Comparison of ENCODE assay signal across 1 cellular context in genomic region chr9:124110307-124110915, GRCh38.
TF ChIP-seq lines count a peak whose summit lies in the region.

No MANE protein-coding gene starts in this region.

TF ChIP-seq in HepG2, 621 proteins besides CTCF, POLR2A, EP300 and RAD21 (continued from another document and continues in another):
- TF ChIP-seq SMYD3 (CRISPR knock-in tag; IDR thresholded peaks at IDR 0.05) (peak; percentile 100), ZNF253 (CRISPR knock-in tag; IDR thresholded peaks at IDR 0.05; ENCODE audit: borderline replicate concordance) (peak; percentile 99), MYNN (CRISPR knock-in tag; IDR thresholded peaks at IDR 0.05; ENCODE audit: low read depth) (peak; percentile 99), ZNF558 (CRISPR knock-in tag; IDR thresholded peaks at IDR 0.05; ENCODE audit: borderline replicate concordance) (peak; percentile 100), ZNF510 (CRISPR knock-in tag; IDR thresholded peaks at IDR 0.05; ENCODE audit: low read depth) (peak; percentile 99), ZBTB7A (CRISPR knock-in tag; IDR thresholded peaks at IDR 0.05) (peak; percentile 99), MAFG (CRISPR knock-in tag; IDR thresholded peaks at IDR 0.05) (peak; percentile 89), REPIN1 (CRISPR knock-in tag; IDR thresholded peaks at IDR 0.05; ENCODE audit: borderline replicate concordance, low read depth) (peak; percentile 99), CREB3 (CRISPR knock-in tag; IDR thresholded peaks at IDR 0.05) (peak; percentile 100), HHEX (CRISPR knock-in tag; IDR thresholded peaks at IDR 0.05) (peak; percentile 92), POLR2G (IDR thresholded peaks at IDR 0.05; ENCODE audit: low read depth, low read length) (no peak), BORCS8-MEF2B (CRISPR knock-in tag; IDR thresholded peaks at IDR 0.05) (peak; percentile 100), TAF1 (CRISPR knock-in tag; IDR thresholded peaks at IDR 0.05) (peak; percentile 89), RXRA (CRISPR knock-in tag; IDR thresholded peaks at IDR 0.05) (peak; percentile 89), POGK (CRISPR knock-in tag; conservative IDR thresholded peaks at IDR 0.05) (peak; percentile 98), RBM22 (optimal IDR thresholded peaks at IDR 0.05; ENCODE audit: low read length) (no peak), MLXIP (CRISPR knock-in tag; IDR thresholded peaks at IDR 0.05; ENCODE audit: borderline replicate concordance) (peak; percentile 99), PCBP2 (optimal IDR thresholded peaks at IDR 0.05; ENCODE audit: low read depth, low read length, poor library complexity, severe bottlenecking) (no peak), NFYC (CRISPR knock-in tag; IDR thresholded peaks at IDR 0.05) (peak; percentile 77), ZNF326 (CRISPR knock-in tag; IDR thresholded peaks at IDR 0.05; ENCODE audit: borderline replicate concordance) (peak; percentile 99), ZNF766 (CRISPR knock-in tag; IDR thresholded peaks at IDR 0.05; ENCODE audit: borderline replicate concordance) (peak; percentile 100), ZNF501 (CRISPR knock-in tag; IDR thresholded peaks at IDR 0.05) (peak; percentile 96), DPF2 (CRISPR knock-in tag; IDR thresholded peaks at IDR 0.05; ENCODE audit: borderline replicate concordance, low read depth) (no peak), MBD4 (IDR thresholded peaks at IDR 0.05; ENCODE audit: borderline replicate concordance, low read length) (no peak), ZNF552 (CRISPR knock-in tag; IDR thresholded peaks at IDR 0.05; ENCODE audit: borderline replicate concordance) (peak; percentile 99), IKZF1 (IDR thresholded peaks at IDR 0.05) (no peak), SOX13 (IDR thresholded peaks at IDR 0.05) (no peak), SOX13 (CRISPR knock-in tag; conservative IDR thresholded peaks at IDR 0.05 in 1 of 2, IDR thresholded peaks at IDR 0.05 in 1 of 2) (peak in 1 of 2 experiments; percentile 94; a peak in 2 of 4 replicates), CREM (IDR thresholded peaks at IDR 0.05) (no peak), CREM (CRISPR knock-in tag; IDR thresholded peaks at IDR 0.05) (peak; percentile 74; the same call in 1 of the 2 replicates), ZNF597 (CRISPR knock-in tag; IDR thresholded peaks at IDR 0.05) (no peak), SRY (CRISPR knock-in tag; IDR thresholded peaks at IDR 0.05) (peak; percentile 100), ZNF547 (CRISPR knock-in tag; IDR thresholded peaks at IDR 0.05) (peak; percentile 99), ZNF768 (CRISPR knock-in tag; IDR thresholded peaks at IDR 0.05) (peak; percentile 86), FIP1L1 (IDR thresholded peaks at IDR 0.05; ENCODE audit: borderline replicate concordance, insufficient read depth, low read depth, low read length) (no peak), ZNF460 (CRISPR knock-in tag; IDR thresholded peaks at IDR 0.05; ENCODE audit: borderline replicate concordance) (peak; percentile 31; the same call in 1 of the 2 replicates), SMAD9 (CRISPR knock-in tag; IDR thresholded peaks at IDR 0.05) (peak; percentile 100), ZNF136 (CRISPR knock-in tag; IDR thresholded peaks at IDR 0.05; ENCODE audit: low read depth) (peak; percentile 95; the same call in 1 of the 2 replicates), SETDB1 (CRISPR knock-in tag; IDR thresholded peaks at IDR 0.05; ENCODE audit: borderline replicate concordance) (no peak), ATF2 (CRISPR knock-in tag; IDR thresholded peaks at IDR 0.05) (peak; percentile 99), ZNF790 (CRISPR knock-in tag; IDR thresholded peaks at IDR 0.05; ENCODE audit: borderline replicate concordance) (peak; percentile 100), ZNF512B (CRISPR knock-in tag; IDR thresholded peaks at IDR 0.05; ENCODE audit: borderline replicate concordance) (peak; percentile 98; the same call in 1 of the 2 replicates), ZNF234 (CRISPR knock-in tag; conservative IDR thresholded peaks at IDR 0.05) (peak; percentile 99), ZNF749 (CRISPR knock-in tag; IDR thresholded peaks at IDR 0.05; ENCODE audit: borderline replicate concordance) (peak; percentile 100), ZNF781 (CRISPR knock-in tag; IDR thresholded peaks at IDR 0.05; ENCODE audit: borderline replicate concordance, not compliant biosample characterization) (peak; percentile 100), GFI1 (CRISPR knock-in tag; IDR thresholded peaks at IDR 0.05; ENCODE audit: borderline replicate concordance) (peak; percentile 79), SYNCRIP (IDR thresholded peaks at IDR 0.05; ENCODE audit: insufficient read depth, low read depth, low read length) (no peak), SP140L (CRISPR knock-in tag; IDR thresholded peaks at IDR 0.05; ENCODE audit: borderline replicate concordance) (peak; percentile 100)
- TF ChIP-seq, protein P1, sequence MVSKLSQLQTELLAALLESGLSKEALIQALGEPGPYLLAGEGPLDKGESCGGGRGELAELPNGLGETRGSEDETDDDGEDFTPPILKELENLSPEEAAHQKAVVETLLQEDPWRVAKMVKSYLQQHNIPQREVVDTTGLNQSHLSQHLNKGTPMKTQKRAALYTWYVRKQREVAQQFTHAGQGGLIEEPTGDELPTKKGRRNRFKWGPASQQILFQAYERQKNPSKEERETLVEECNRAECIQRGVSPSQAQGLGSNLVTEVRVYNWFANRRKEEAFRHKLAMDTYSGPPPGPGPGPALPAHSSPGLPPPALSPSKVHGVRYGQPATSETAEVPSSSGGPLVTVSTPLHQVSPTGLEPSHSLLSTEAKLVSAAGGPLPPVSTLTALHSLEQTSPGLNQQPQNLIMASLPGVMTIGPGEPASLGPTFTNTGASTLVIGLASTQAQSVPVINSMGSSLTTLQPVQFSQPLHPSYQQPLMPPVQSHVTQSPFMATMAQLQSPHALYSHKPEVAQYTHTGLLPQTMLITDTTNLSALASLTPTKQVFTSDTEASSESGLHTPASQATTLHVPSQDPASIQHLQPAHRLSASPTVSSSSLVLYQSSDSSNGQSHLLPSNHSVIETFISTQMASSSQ (IDR thresholded peaks at IDR 0.05; ENCODE audit: low read depth): no peak
- TF ChIP-seq, protein P1 (CRISPR knock-in tag; IDR thresholded peaks at IDR 0.05; ENCODE audit: borderline replicate concordance): peak; percentile 59
- TF ChIP-seq, protein P2, sequence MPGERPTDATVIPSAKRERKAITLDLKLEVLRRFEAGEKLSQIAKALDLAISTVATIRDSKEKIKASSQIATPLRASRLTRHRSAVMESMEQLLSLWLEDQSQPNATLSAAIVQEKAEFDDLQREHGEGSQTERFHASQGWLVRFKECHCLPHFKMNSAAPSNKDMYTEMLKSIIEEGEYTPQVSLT (CRISPR knock-in tag; IDR thresholded peaks at IDR 0.05; ENCODE audit: borderline replicate concordance, low read depth): peak; percentile 99; the same call in 1 of the 2 replicates
- TF ChIP-seq, protein P3, sequence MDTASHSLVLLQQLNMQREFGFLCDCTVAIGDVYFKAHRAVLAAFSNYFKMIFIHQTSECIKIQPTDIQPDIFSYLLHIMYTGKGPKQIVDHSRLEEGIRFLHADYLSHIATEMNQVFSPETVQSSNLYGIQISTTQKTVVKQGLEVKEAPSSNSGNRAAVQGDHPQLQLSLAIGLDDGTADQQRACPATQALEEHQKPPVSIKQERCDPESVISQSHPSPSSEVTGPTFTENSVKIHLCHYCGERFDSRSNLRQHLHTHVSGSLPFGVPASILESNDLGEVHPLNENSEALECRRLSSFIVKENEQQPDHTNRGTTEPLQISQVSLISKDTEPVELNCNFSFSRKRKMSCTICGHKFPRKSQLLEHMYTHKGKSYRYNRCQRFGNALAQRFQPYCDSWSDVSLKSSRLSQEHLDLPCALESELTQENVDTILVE (CRISPR knock-in tag; IDR thresholded peaks at IDR 0.05): peak; percentile 100
